In genomic region chr5:89954901-89955300, GRCh38 we compare ENCODE assay signal across 18 cellular contexts.
DNase-seq lines count a peak whose midpoint lies in the region; ATAC-seq and TF ChIP-seq lines count a peak whose summit lies in the region.
"Had no signal": no experiment of that assay in that cellular context is flagged by ENCODE, and none has a peak within 500 bp of the region (broad histone marks: within the 10 kb centered on the region; RNA-seq: fewer than 3 reads in every experiment).

No MANE protein-coding gene starts in this region.

- WGBS in neuronal stem cell (ENCODE audit: extremely low coverage in 2 of 2, insufficient read length in 2 of 2, insufficient replicate concordance in 1 of 2), 2 donors = no CpG with 5 or more reads among the region's 4 CpGs

- H2BK120ac ChIP-seq in neuronal stem cell (ENCODE audit: low read depth, low read length) = no peak overlapping the region

- DNase-seq in NCI-H2227 (lab: John Stamatoyannopoulos, UW; ENCODE audit: unreplicated experiment) = peak; percentile 2
- no peak for DNase-seq in NCI-H2227 treated with DMSO at 0.1 percent for 48 hours (lab: John Stamatoyannopoulos, UW)
- DNase-seq in WERI-Rb-1 = peak; percentile 16
- peak; percentile 27 for DNase-seq in left kidney (ENCODE audit: low read depth, low spot score)
- no peak for DNase-seq in neuronal stem cell (ENCODE audit: low spot score)
- no peak for DNase-seq in stimulated activated CD8-positive, alpha-beta memory T cell treated with anti-CD3 and anti-CD28 coated beads, Interleukin-4, amount 100 ng/mL, for 48 hours
- DNase-seq: AML-193; Caco-2; CD4-positive, alpha-beta T cell; DMS79 treated with DMSO at 0.1 percent for 48 hours; GF-D8; HCEC 1CT had no signal

- no peak overlapping the region for H3K4me2 ChIP-seq in neuronal stem cell (ENCODE audit: insufficient read depth, low read length, poor library complexity, severe bottlenecking)
- H3K4me2 ChIP-seq: A549, GM23338 had no signal

- no peak overlapping the region for H4K91ac ChIP-seq in neuronal stem cell (ENCODE audit: low read depth, low read length, poor library complexity)

- H3K36me3 ChIP-seq in WERI-Rb-1 = no peaks in the 10 kb centered on the region
- no peaks in the 10 kb centered on the region for H3K36me3 ChIP-seq in neuronal stem cell (replicated peaks in 1 of 2; ENCODE audit: control insufficient read depth in 2 of 2, insufficient read depth in 2 of 2, low read length in 2 of 2)

- no peak overlapping the region for H2BK5ac ChIP-seq in neuronal stem cell (ENCODE audit: low read length)

- no peak for ATAC-seq in HG02571 (IDR thresholded peaks at IDR 0.05; ENCODE audit: unreplicated experiment)
- ATAC-seq in HG02798 (IDR thresholded peaks at IDR 0.05; ENCODE audit: poor library complexity, unreplicated experiment) = no peak
- ATAC-seq: A549, GM23338 had no signal

- H3K27ac ChIP-seq in WERI-Rb-1 (no peak overlapping the region), neuronal stem cell (replicated peaks; ENCODE audit: low read length) (no peak overlapping the region)
- H3K27ac ChIP-seq: 22Rv1, A549, C4-2B had no signal

- no peak overlapping the region for H3K9ac ChIP-seq in neuronal stem cell (ENCODE audit: low read depth, low read length, poor library complexity)

- H2AK5ac ChIP-seq in neuronal stem cell (ENCODE audit: low read depth, low read length) = no peak overlapping the region

- no peak overlapping the region for H3K23ac ChIP-seq in neuronal stem cell (ENCODE audit: low read depth, low read length, poor library complexity)

- H3K27me3 ChIP-seq in WERI-Rb-1 (ENCODE audit: insufficient read depth, low read depth, severe bottlenecking) (no peaks in the 10 kb centered on the region), neuronal stem cell (ENCODE audit: control insufficient read depth in 3 of 3, insufficient read depth in 3 of 3, low read depth in 1 of 3, low read length in 3 of 3) (no peaks in the 10 kb centered on the region)

- H3K4me3 ChIP-seq in WERI-Rb-1 (ENCODE audit: low read depth, low read length) (no peak overlapping the region), neuronal stem cell (ENCODE audit: low read length in 2 of 2) (no peak overlapping the region)
- H3K4me3 ChIP-seq: A549, GM23338 had no signal

- H3K4ac ChIP-seq in neuronal stem cell (ENCODE audit: low read length) = no peak overlapping the region

- no peak overlapping the region for H3K14ac ChIP-seq in neuronal stem cell (ENCODE audit: low read length)

- H2AFZ ChIP-seq in neuronal stem cell (ENCODE audit: low read length) = peak overlapping the region; percentile 36
- H2AFZ ChIP-seq: GM23338 had no signal

- no peak overlapping the region for H2BK15ac ChIP-seq in neuronal stem cell (ENCODE audit: low read length)

- H4K8ac ChIP-seq in neuronal stem cell (ENCODE audit: low read depth, low read length) = no peak overlapping the region

- no peak overlapping the region for H3K18ac ChIP-seq in neuronal stem cell (ENCODE audit: low read length)

- peaks cover 1 to 6% of the 10 kb centered on the region in 2 donors for H3K4me1 ChIP-seq in neuronal stem cell (ENCODE audit: control insufficient read depth in 2 of 2, insufficient read depth in 1 of 2, low read depth in 1 of 2, low read length in 2 of 2)
- H3K4me1 ChIP-seq: A549, Caco-2 had no signal

- no peaks in the 10 kb centered on the region for H3K9me3 ChIP-seq in WERI-Rb-1 (ENCODE audit: severe bottlenecking)
- no peaks in the 10 kb centered on the region for H3K9me3 ChIP-seq in neuronal stem cell (replicated peaks in 1 of 2; ENCODE audit: control insufficient read depth in 2 of 2, insufficient read depth in 1 of 2, low read depth in 1 of 2, low read length in 2 of 2)
- H3K9me3 ChIP-seq: A549, Caco-2 had no signal

- H3K79me1 ChIP-seq in neuronal stem cell (ENCODE audit: low read depth, low read length) = no peaks in the 10 kb centered on the region

- no peak for TF ChIP-seq CTCF in WERI-Rb-1 (IDR thresholded peaks at IDR 0.05; ENCODE audit: low read depth, low read length)

- H2BK12ac ChIP-seq in neuronal stem cell (ENCODE audit: low read length) = no peak overlapping the region

Comparison
In these comparisons a context has a peak if more than half of its experiments do, and no peak if none do; other contexts are left out.
1. DNase-seq: peak in NCI-H2227 (single experiment), WERI-Rb-1 (single experiment) and left kidney (single experiment); none in NCI-H2227 treated with DMSO at 0.1 percent for 48 hours (single experiment), neuronal stem cell (single experiment) and stimulated activated CD8-positive, alpha-beta memory T cell treated with anti-CD3 and anti-CD28 coated beads, Interleukin-4, amount 100 ng/mL, for 48 hours (single experiment).